ENCODE assay signal across 11 cellular contexts in genomic region chr14:81122326-81122725, GRCh38.
DNase-seq lines count a peak whose midpoint lies in the region; ATAC-seq and TF ChIP-seq lines count a peak whose summit lies in the region.
"Had no signal": no experiment of that assay in that cellular context is flagged by ENCODE, and none has a peak within 500 bp of the region (broad histone marks: within the 10 kb centered on the region; RNA-seq: fewer than 3 reads in every experiment).

No MANE protein-coding gene starts in this region.

- DNase-seq in activated CD8-positive, alpha-beta T cell treated with anti-CD3 and anti-CD28 coated beads for 36 hours = no peak
- no peak for DNase-seq in activated CD8-positive, alpha-beta T cell treated with anti-CD3 and anti-CD28 coated beads, Interleukin-2, amount 10 ng/mL, durations not matched to agents 7 days and 5 days
- no peak for DNase-seq in stimulated activated naive B cell treated with anti-CD40 and anti-IgM and Interleukin-4, amounts not matched to agents 10 μg/mL and 1 μg/mL and 100 μg/mL, for 72 hours
- no peak for DNase-seq in foreskin melanocyte
- no peak for DNase-seq in naive thymus-derived CD4-positive, alpha-beta T cell
- DNase-seq in effector CD4-positive, alpha-beta T cell = no peak
- DNase-seq: T1000 had no signal

- H3K36me3 ChIP-seq in naive thymus-derived CD4-positive, alpha-beta T cell (ENCODE audit: control insufficient read depth in 2 of 3, insufficient read depth in 3 of 3, low read length in 3 of 3) = no peaks in the 10 kb centered on the region

- H3K27me3 Mint-ChIP-seq in activated CD8-positive, alpha-beta T cell treated with anti-CD3 and anti-CD28 coated beads for 36 hours = no peaks in the 10 kb centered on the region
- H3K27me3 Mint-ChIP-seq in activated CD8-positive, alpha-beta T cell treated with anti-CD3 and anti-CD28 coated beads, Interleukin-2, amount 10 ng/mL, durations not matched to agents 7 days and 5 days (ENCODE audit: low read depth) = no peaks in the 10 kb centered on the region
- H3K27me3 Mint-ChIP-seq in stimulated activated naive B cell treated with anti-CD40 and anti-IgM and Interleukin-4, amounts not matched to agents 10 μg/mL and 1 μg/mL and 100 μg/mL, for 72 hours = peaks cover 0 to 3% of the 10 kb centered on the region in 2 donors
- no peaks in the 10 kb centered on the region for H3K27me3 Mint-ChIP-seq in naive thymus-derived CD4-positive, alpha-beta T cell

- peaks cover 5% of the 10 kb centered on the region for H3K4me1 Mint-ChIP-seq in activated CD8-positive, alpha-beta T cell treated with anti-CD3 and anti-CD28 coated beads for 36 hours (ENCODE audit: low read depth)
- H3K4me1 Mint-ChIP-seq in activated CD8-positive, alpha-beta T cell treated with anti-CD3 and anti-CD28 coated beads, Interleukin-2, amount 10 ng/mL, durations not matched to agents 7 days and 5 days (ENCODE audit: low read depth) = peaks cover 8% of the 10 kb centered on the region
- peaks cover 14 to 20% of the 10 kb centered on the region in 2 donors for H3K4me1 Mint-ChIP-seq in stimulated activated naive B cell treated with anti-CD40 and anti-IgM and Interleukin-4, amounts not matched to agents 10 μg/mL and 1 μg/mL and 100 μg/mL, for 72 hours
- H3K4me1 Mint-ChIP-seq in naive thymus-derived CD4-positive, alpha-beta T cell = peaks cover 0 to 9% (median 0%) of the 10 kb centered on the region in 7 donors

- no peak for ATAC-seq in activated CD8-positive, alpha-beta T cell treated with anti-CD3 and anti-CD28 coated beads for 36 hours
- ATAC-seq in activated CD8-positive, alpha-beta T cell treated with anti-CD3 and anti-CD28 coated beads, Interleukin-2, amount 10 ng/mL, durations not matched to agents 7 days and 5 days = no peak
- ATAC-seq in GM21825 (IDR thresholded peaks at IDR 0.05; ENCODE audit: unreplicated experiment) (peak; percentile 100), HG03378 (IDR thresholded peaks at IDR 0.05; ENCODE audit: unreplicated experiment) (peak; percentile 100)
- peak; percentile 92 to 95 for ATAC-seq in stimulated activated naive B cell treated with anti-CD40 and anti-IgM and Interleukin-4, amounts not matched to agents 10 μg/mL and 1 μg/mL and 100 μg/mL, for 72 hours (replicated peaks)
- no peak for ATAC-seq in naive thymus-derived CD4-positive, alpha-beta T cell
- ATAC-seq: A549 had no signal

- CTCF ChIA-PET in activated CD8-positive, alpha-beta T cell treated with anti-CD3 and anti-CD28 coated beads for 36 hours (lab: Charles Lee) = no interaction called here
- CTCF ChIA-PET in activated CD8-positive, alpha-beta T cell treated with anti-CD3 and anti-CD28 coated beads, Interleukin-2, amount 10 ng/mL, durations not matched to agents 7 days and 5 days (lab: Charles Lee) = no interaction called here
- CTCF ChIA-PET in naive thymus-derived CD4-positive, alpha-beta T cell (lab: Charles Lee) = no interaction called here

- intact Hi-C loops in activated CD8-positive, alpha-beta T cell treated with anti-CD3 and anti-CD28 coated beads for 36 hours (cut with micrococcal nuclease) = no loop called here
- intact Hi-C loops in naive thymus-derived CD4-positive, alpha-beta T cell (cut with micrococcal nuclease) = no loop called here

- peaks cover 5% of the 10 kb centered on the region for H3K9me3 Mint-ChIP-seq in activated CD8-positive, alpha-beta T cell treated with anti-CD3 and anti-CD28 coated beads for 36 hours
- H3K9me3 Mint-ChIP-seq in activated CD8-positive, alpha-beta T cell treated with anti-CD3 and anti-CD28 coated beads, Interleukin-2, amount 10 ng/mL, durations not matched to agents 7 days and 5 days (ENCODE audit: insufficient read depth) = no peaks in the 10 kb centered on the region
- H3K9me3 Mint-ChIP-seq in stimulated activated naive B cell treated with anti-CD40 and anti-IgM and Interleukin-4, amounts not matched to agents 10 μg/mL and 1 μg/mL and 100 μg/mL, for 72 hours = peaks cover 5 to 7% of the 10 kb centered on the region in 2 donors
- H3K9me3 Mint-ChIP-seq in naive thymus-derived CD4-positive, alpha-beta T cell = peaks cover 0 to 8% (median 0%) of the 10 kb centered on the region in 11 donors

- H3K4me3 ChIP-seq in naive thymus-derived CD4-positive, alpha-beta T cell (ENCODE audit: low read length) = no peak overlapping the region
- H3K4me3 ChIP-seq: A549, skin epidermis had no signal

- no peaks in the 10 kb centered on the region for H3K27me3 ChIP-seq in naive thymus-derived CD4-positive, alpha-beta T cell (ENCODE audit: control insufficient read depth in 2 of 2, insufficient read depth in 2 of 2, low read length in 2 of 2)

- H3K4me3 Mint-ChIP-seq in activated CD8-positive, alpha-beta T cell treated with anti-CD3 and anti-CD28 coated beads for 36 hours = no peak overlapping the region
- H3K4me3 Mint-ChIP-seq in activated CD8-positive, alpha-beta T cell treated with anti-CD3 and anti-CD28 coated beads, Interleukin-2, amount 10 ng/mL, durations not matched to agents 7 days and 5 days = no peak overlapping the region
- H3K4me3 Mint-ChIP-seq in stimulated activated naive B cell treated with anti-CD40 and anti-IgM and Interleukin-4, amounts not matched to agents 10 μg/mL and 1 μg/mL and 100 μg/mL, for 72 hours = no peak overlapping the region
- no peak overlapping the region for H3K4me3 Mint-ChIP-seq in naive thymus-derived CD4-positive, alpha-beta T cell

- H3K27ac Mint-ChIP-seq in activated CD8-positive, alpha-beta T cell treated with anti-CD3 and anti-CD28 coated beads for 36 hours = peak overlapping the region; percentile 12
- no peak overlapping the region for H3K27ac Mint-ChIP-seq in activated CD8-positive, alpha-beta T cell treated with anti-CD3 and anti-CD28 coated beads, Interleukin-2, amount 10 ng/mL, durations not matched to agents 7 days and 5 days
- no peak overlapping the region for H3K27ac Mint-ChIP-seq in stimulated activated naive B cell treated with anti-CD40 and anti-IgM and Interleukin-4, amounts not matched to agents 10 μg/mL and 1 μg/mL and 100 μg/mL, for 72 hours
- H3K27ac Mint-ChIP-seq in naive thymus-derived CD4-positive, alpha-beta T cell = no peak overlapping the region

- no peaks in the 10 kb centered on the region for H3K9me3 ChIP-seq in naive thymus-derived CD4-positive, alpha-beta T cell (ENCODE audit: control insufficient read depth in 2 of 3, low read length in 3 of 3)
- H3K9me3 ChIP-seq: A549 had no signal

- H3K27ac ChIP-seq in naive thymus-derived CD4-positive, alpha-beta T cell (ENCODE audit: low read depth, low read length) = no peak overlapping the region
- H3K27ac ChIP-seq: A549, skin epidermis had no signal

- no peaks in the 10 kb centered on the region for H3K36me3 Mint-ChIP-seq in activated CD8-positive, alpha-beta T cell treated with anti-CD3 and anti-CD28 coated beads for 36 hours (ENCODE audit: low read depth)
- no peaks in the 10 kb centered on the region for H3K36me3 Mint-ChIP-seq in activated CD8-positive, alpha-beta T cell treated with anti-CD3 and anti-CD28 coated beads, Interleukin-2, amount 10 ng/mL, durations not matched to agents 7 days and 5 days (ENCODE audit: low read depth)
- peaks cover 16 to 27% of the 10 kb centered on the region in 2 donors for H3K36me3 Mint-ChIP-seq in stimulated activated naive B cell treated with anti-CD40 and anti-IgM and Interleukin-4, amounts not matched to agents 10 μg/mL and 1 μg/mL and 100 μg/mL, for 72 hours
- no peaks in the 10 kb centered on the region for H3K36me3 Mint-ChIP-seq in naive thymus-derived CD4-positive, alpha-beta T cell

- POLR2A ChIA-PET in activated CD8-positive, alpha-beta T cell treated with anti-CD3 and anti-CD28 coated beads for 36 hours (lab: Charles Lee) = no interaction called here
- POLR2A ChIA-PET in activated CD8-positive, alpha-beta T cell treated with anti-CD3 and anti-CD28 coated beads, Interleukin-2, amount 10 ng/mL, durations not matched to agents 7 days and 5 days (lab: Charles Lee) = no interaction called here
- POLR2A ChIA-PET in naive thymus-derived CD4-positive, alpha-beta T cell (lab: Charles Lee) = interaction anchor here (0.6 kb wide), 1 partner anchor 25 kb away, joined by 3 read pairs; no protein-coding TSS in a partner anchor

- no peak for TF ChIP-seq CTCF in activated CD8-positive, alpha-beta T cell treated with anti-CD3 and anti-CD28 coated beads for 36 hours (IDR thresholded peaks at IDR 0.05)

- no peaks in the 10 kb centered on the region for H3K4me1 ChIP-seq in naive thymus-derived CD4-positive, alpha-beta T cell (ENCODE audit: control insufficient read depth in 2 of 2, insufficient read depth in 2 of 2, low read length in 2 of 2)
- H3K4me1 ChIP-seq: A549 had no signal

Comparison
In these comparisons a context has a peak if more than half of its experiments do, and no peak if none do; other contexts are left out.
1. ATAC-seq: peak in GM21825 (single experiment), HG03378 (single experiment) and stimulated activated naive B cell treated with anti-CD40 and anti-IgM and Interleukin-4, amounts not matched to agents 10 μg/mL and 1 μg/mL and 100 μg/mL, for 72 hours (2 of 2); none in activated CD8-positive, alpha-beta T cell treated with anti-CD3 and anti-CD28 coated beads for 36 hours (single experiment), activated CD8-positive, alpha-beta T cell treated with anti-CD3 and anti-CD28 coated beads, Interleukin-2, amount 10 ng/mL, durations not matched to agents 7 days and 5 days (single experiment) and naive thymus-derived CD4-positive, alpha-beta T cell (single experiment).